23 cellular contexts compared by ENCODE assay signal in genomic region chr19:43644181-43644580, GRCh38.
"Had no signal": no experiment of that assay in that cellular context is flagged by ENCODE, and none has a peak within 500 bp of the region (broad histone marks: within the 10 kb centered on the region; RNA-seq: fewer than 3 reads in every experiment).

No MANE protein-coding gene starts in this region.

- H3K4me3 ChIP-seq: ascending aorta, body of pancreas, breast epithelium had no signal

- ATAC-seq: activated CD8-positive, alpha-beta T cell treated with anti-CD3 and anti-CD28 coated beads for 36 hours; body of pancreas had no signal

- H3K27ac ChIP-seq: ascending aorta, body of pancreas, breast epithelium had no signal

- H3K9me3 ChIP-seq: body of pancreas, breast epithelium had no signal

- H3K4me1 ChIP-seq: breast epithelium had no signal

- H3K36me3 ChIP-seq: breast epithelium had no signal

- DNase-seq: activated CD4-positive, alpha-beta T cell treated with anti-CD3 and anti-CD28 coated beads, Interleukin-2, amount 10 ng/mL, durations not matched to agents 24 days and 14 days; activated CD4-positive, alpha-beta T cell treated with anti-CD3 and anti-CD28 coated beads, Interleukin-2, amount 50 U/mL, for 4 hours; activated CD8-positive, alpha-beta T cell treated with anti-CD3 and anti-CD28 coated beads for 36 hours; activated gamma-delta T cell; activated naive CD4-positive, alpha-beta T cell treated with Interleukin-2 at 50 U/mL for 16 hours; activated naive CD8-positive, alpha-beta T cell treated with anti-CD3 and anti-CD28 coated beads, Interleukin-2, amount 10 ng/mL, durations not matched to agents 7 days and 5 days; activated T-cell treated with anti-CD3 and anti-CD28 coated beads, Interleukin-2, amount 50 U/mL, for 24 hours; amygdala; body of pancreas; caudate nucleus; cerebellar nuclear complex; NCI-H1092 treated with DMSO at 0.1 percent for 48 hours; NCI-H1694; NCI-H1930; NCI-H510A; NCI-H526; NCI-H82; NK-92 treated with Interleukin-12 subunit alpha and Interleukin-12 subunit beta, amount 100 ng/mL, for 24 hours; OCI-M1; Right ventricle myocardium superior; T1000 had no signal
